ENCODE assay signal across 8 cellular contexts in the genomic region with DNA sequence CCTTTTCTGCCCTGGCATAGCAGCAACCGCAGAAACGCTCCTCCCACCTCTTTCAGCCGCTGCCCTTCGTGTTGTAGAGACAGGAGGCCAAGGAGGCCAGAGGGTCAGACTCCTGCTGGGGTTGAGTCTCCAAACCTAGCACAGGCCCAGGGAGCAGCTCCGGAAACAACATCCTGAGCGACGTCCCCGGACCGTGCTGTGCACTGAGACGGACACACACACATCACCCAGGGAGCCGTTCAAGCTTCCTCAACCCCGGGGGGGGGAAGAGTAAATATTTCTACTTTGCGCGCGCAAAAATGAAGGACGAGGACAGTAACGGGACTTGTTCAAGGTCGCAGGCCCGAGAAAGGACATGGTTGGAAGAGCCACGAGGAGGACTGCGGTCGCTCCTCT. TPM values are rescaled to one million over a fixed set of nuclear protein-coding genes. Genes with fewer than 3 reads are reported as not detected.
DNase-seq lines count a peak whose midpoint lies in the region; ATAC-seq, FAIRE-seq and TF ChIP-seq lines count a peak whose summit lies in the region.

No MANE protein-coding gene starts in this region.

- H2AFZ ChIP-seq in parathyroid adenoma: peak overlapping the region; percentile 99

- no peaks in the 10 kb centered on the region for H3K27me3 Mint-ChIP-seq in activated T-helper 2 cell treated with anti-CD3 and anti-CD28 coated beads, Interferon-gamma antibody, Interleukin-2, Interleukin-4, amounts not matched to agents 10 μg/mL and 5 μg/mL and 100 μg/mL, durations not matched to agents 14 hours and 24 hours and 36 hours (ENCODE audit: low read depth)
- peaks cover 15% of the 10 kb centered on the region for H3K27me3 Mint-ChIP-seq in glutamatergic neuron (ENCODE audit: unreplicated experiment)

- H3K9ac ChIP-seq in HUES6 (ENCODE audit: low read length): peak overlapping the region; percentile 81
- peak overlapping the region; percentile 85 for H3K9ac ChIP-seq in parathyroid adenoma

- no peak for TF ChIP-seq RAD21 in A549 (conservative IDR thresholded peaks at IDR 0.05 in 1 of 2, IDR thresholded peaks at IDR 0.05 in 1 of 2)

- peak overlapping the region; percentile 76 for H3K27ac Mint-ChIP-seq in activated T-helper 2 cell treated with anti-CD3 and anti-CD28 coated beads, Interferon-gamma antibody, Interleukin-2, Interleukin-4, amounts not matched to agents 10 μg/mL and 5 μg/mL and 100 μg/mL, durations not matched to agents 14 hours and 24 hours and 36 hours
- H3K27ac Mint-ChIP-seq in glutamatergic neuron (ENCODE audit: unreplicated experiment): peak overlapping the region; percentile 64

- 20% methylated on average over 22 of the region's 22 CpGs for WGBS in A549 (ENCODE audit: missing lambda C conversion rate)

- peak overlapping the region; percentile 88 for H3K4me3 Mint-ChIP-seq in activated T-helper 2 cell treated with anti-CD3 and anti-CD28 coated beads, Interferon-gamma antibody, Interleukin-2, Interleukin-4, amounts not matched to agents 10 μg/mL and 5 μg/mL and 100 μg/mL, durations not matched to agents 14 hours and 24 hours and 36 hours (ENCODE audit: low read depth)
- peak overlapping the region; percentile 99 for H3K4me3 Mint-ChIP-seq in glutamatergic neuron (ENCODE audit: unreplicated experiment)

- peaks cover 22% of the 10 kb centered on the region for H3K79me2 ChIP-seq in parathyroid adenoma

- H3K4me3 ChIP-seq in A549 (peak overlapping the region; percentile 86), GM12864 (ENCODE audit: low read depth, low read length) (peak overlapping the region; percentile 91), HUES6 (ENCODE audit: low read depth, low read length) (peak overlapping the region; percentile 95), parathyroid adenoma (ENCODE audit: low read depth, low read length) (peak overlapping the region; percentile 74)

- TF ChIP-seq CTCF in A549 (IDR thresholded peaks at IDR 0.05) (no peak), GM12864 (IDR thresholded peaks at IDR 0.05; ENCODE audit: low read depth, low read length, missing control alignments) (no peak), glutamatergic neuron (IDR thresholded peaks at IDR 0.05; ENCODE audit: partially characterized antibody, unreplicated experiment) (no peak), parathyroid adenoma (IDR thresholded peaks at IDR 0.05) (no peak)

- no peak for TF ChIP-seq EP300 in A549 (IDR thresholded peaks at IDR 0.05)

- TF ChIP-seq POLR2A in A549 (IDR thresholded peaks at IDR 0.05; ENCODE audit: low read length): no peak

- peaks cover 63% of the 10 kb centered on the region for H3K9me3 Mint-ChIP-seq in activated T-helper 2 cell treated with anti-CD3 and anti-CD28 coated beads, Interferon-gamma antibody, Interleukin-2, Interleukin-4, amounts not matched to agents 10 μg/mL and 5 μg/mL and 100 μg/mL, durations not matched to agents 14 hours and 24 hours and 36 hours
- peaks cover 25% of the 10 kb centered on the region for H3K9me3 Mint-ChIP-seq in glutamatergic neuron (ENCODE audit: unreplicated experiment)

- CTCF ChIA-PET in A549 (lab: Yijun Ruan, JAX): no interaction called here

- H3K4me1 ChIP-seq in A549 (no peaks in the 10 kb centered on the region), HUES6 (ENCODE audit: control insufficient read depth, insufficient read depth, low read length) (0 out of 2 replicates have a peak, but pooled peaks cover 5% of the 10 kb centered on the region), parathyroid adenoma (peaks cover 16% of the 10 kb centered on the region)

- H3K4me1 Mint-ChIP-seq in activated T-helper 2 cell treated with anti-CD3 and anti-CD28 coated beads, Interferon-gamma antibody, Interleukin-2, Interleukin-4, amounts not matched to agents 10 μg/mL and 5 μg/mL and 100 μg/mL, durations not matched to agents 14 hours and 24 hours and 36 hours (ENCODE audit: low read depth): peaks cover 18% of the 10 kb centered on the region
- H3K4me1 Mint-ChIP-seq in glutamatergic neuron (ENCODE audit: low read depth, unreplicated experiment): peaks cover 9% of the 10 kb centered on the region

- POLR2A ChIA-PET in A549 (lab: Yijun Ruan, JAX): no interaction called here

- H3K36me3 ChIP-seq in HUES6 (ENCODE audit: control insufficient read depth, insufficient read depth, low read length): peaks cover 24% of the 10 kb centered on the region
- H3K36me3 ChIP-seq in parathyroid adenoma (ENCODE audit: control insufficient read depth, insufficient read depth, low read length): no peaks in the 10 kb centered on the region

- H3K27ac ChIP-seq in A549: peak overlapping the region; percentile 67 to 85; a peak in 5 of 6 replicates
- no peak overlapping the region for H3K27ac ChIP-seq in HUES6 (ENCODE audit: low read depth, low read length)
- peak overlapping the region; percentile 75 for H3K27ac ChIP-seq in parathyroid adenoma

- H3K9me3 ChIP-seq in A549: peaks cover 91% of the 10 kb centered on the region
- peaks cover 38% of the 10 kb centered on the region for H3K9me3 ChIP-seq in HUES6 (ENCODE audit: control insufficient read depth, insufficient read depth, low read depth, low read length)
- no peaks in the 10 kb centered on the region for H3K9me3 ChIP-seq in parathyroid adenoma (ENCODE audit: control insufficient read depth, low read length)

- no peak for FAIRE-seq in A549 (lab: Jason Lieb, UNC)

- peak overlapping the region; percentile 80 for H3K4me2 ChIP-seq in A549
- peak overlapping the region; percentile 88 for H3K4me2 ChIP-seq in parathyroid adenoma (ENCODE audit: low read length)

- intact Hi-C loops in activated T-helper 2 cell treated with anti-CD3 and anti-CD28 coated beads, Interferon-gamma antibody, Interleukin-2, Interleukin-4, amounts not matched to agents 10 μg/mL and 5 μg/mL and 100 μg/mL, durations not matched to agents 14 hours and 24 hours and 36 hours (cut with micrococcal nuclease): loop anchor here (1.0 kb wide), 3 partner anchors 19 to 40 kb away; partner anchors contain the start of genes ZNF416, ZNF530 and ZNF549

- DNase-seq in A549 (ENCODE audit: low read depth in 1 of 2, low spot score in 1 of 2) (peak; percentile 36 to 38), GM12864 (ENCODE audit: low read depth) (no peak), glutamatergic neuron (peak; percentile 25), CD1c-positive myeloid dendritic cell (ENCODE audit: extremely low spot score) (no peak)
- DNase-seq in activated T-helper 2 cell treated with anti-CD3 and anti-CD28 coated beads, Interferon-gamma antibody, Interleukin-2, Interleukin-4, amounts not matched to agents 10 μg/mL and 5 μg/mL and 100 μg/mL, durations not matched to agents 14 hours and 24 hours and 36 hours (ENCODE audit: low spot score): no peak

- H3K36me3 Mint-ChIP-seq in activated T-helper 2 cell treated with anti-CD3 and anti-CD28 coated beads, Interferon-gamma antibody, Interleukin-2, Interleukin-4, amounts not matched to agents 10 μg/mL and 5 μg/mL and 100 μg/mL, durations not matched to agents 14 hours and 24 hours and 36 hours (ENCODE audit: low read depth): peaks cover 43% of the 10 kb centered on the region
- H3K36me3 Mint-ChIP-seq in glutamatergic neuron (ENCODE audit: unreplicated experiment): peaks cover 42% of the 10 kb centered on the region

- H3K27me3 ChIP-seq in HUES6 (ENCODE audit: control insufficient read depth, insufficient read depth, low read length) (no peaks in the 10 kb centered on the region), parathyroid adenoma (ENCODE audit: control insufficient read depth, insufficient read depth, low read length) (no peaks in the 10 kb centered on the region)

- peak; percentile 27 to 57; a peak in 3 of 6 replicates for ATAC-seq in A549
- ATAC-seq in HG02571 (IDR thresholded peaks at IDR 0.05; ENCODE audit: unreplicated experiment): no peak

RNA-seq across cellular contexts. Expression of gene ZNF550, which starts 0.7 kb away (rescaled TPM):
- polyA plus RNA-seq in A549 (2011; rRNA removed) (8.7 and 9.2 TPM in 2 replicates), A549 (2017; fragmentation: RNase III; extraction: RNeasy Plus Mini Kit Qiagen cat#74134 plus additional on column Dnase treatment) (4.7 to 5.3 TPM (median 5.2 TPM) in 3 replicates)
- 3.1 and 3.7 TPM in 2 replicates for polyA plus RNA-seq in A549 (2012; cell fraction: cytosol; rRNA removed)
- polyA plus RNA-seq in A549 (2012; cell fraction: nucleus; rRNA removed): 3.7 and 5.6 TPM in 2 replicates
- polyA minus RNA-seq in A549 (2011; rRNA and poly(A)+ RNA removed): 12.3 and 14.8 TPM in 2 replicates
- 6.9 and 7.7 TPM in 2 replicates for total RNA-seq in activated T-helper 2 cell treated with anti-CD3 and anti-CD28 coated beads, Interferon-gamma antibody, Interleukin-2, Interleukin-4, amounts not matched to agents 10 μg/mL and 5 μg/mL and 100 μg/mL, durations not matched to agents 14 hours and 24 hours and 36 hours
- 12.9 TPM for total RNA-seq in glutamatergic neuron (ENCODE audit: unreplicated experiment)

RNA-seq across cellular contexts. Expression of gene ZNF416, which starts 19.7 kb away (rescaled TPM):
- polyA plus RNA-seq in A549 (2011; rRNA removed): 4.7 and 4.8 TPM in 2 replicates
- 1.1 and 1.6 TPM in 2 replicates for polyA plus RNA-seq in A549 (2012; cell fraction: cytosol; rRNA removed)
- polyA plus RNA-seq in A549 (2012; cell fraction: nucleus; rRNA removed): 0.88 and 1.1 TPM in 2 replicates
- polyA plus RNA-seq in A549 (2017; fragmentation: RNase III; extraction: RNeasy Plus Mini Kit Qiagen cat#74134 plus additional on column Dnase treatment): 2.8 to 3.5 TPM (median 2.9 TPM) in 3 replicates
- 8.9 TPM in 2 replicates for polyA minus RNA-seq in A549 (2011; rRNA and poly(A)+ RNA removed)
- total RNA-seq in activated T-helper 2 cell treated with anti-CD3 and anti-CD28 coated beads, Interferon-gamma antibody, Interleukin-2, Interleukin-4, amounts not matched to agents 10 μg/mL and 5 μg/mL and 100 μg/mL, durations not matched to agents 14 hours and 24 hours and 36 hours: 2.9 and 3.5 TPM in 2 replicates
- 11.2 TPM for total RNA-seq in glutamatergic neuron (ENCODE audit: unreplicated experiment)

RNA-seq across cellular contexts. Expression of gene ZIK1, which starts 24.9 kb away (rescaled TPM):
- not detected in 2 replicates for polyA plus RNA-seq in A549 (2011; rRNA removed)
- not detected in 2 replicates for polyA plus RNA-seq in A549 (2012; cell fraction: cytosol; rRNA removed)
- polyA plus RNA-seq in A549 (2012; cell fraction: nucleus; rRNA removed): not detected in 2 replicates
- 0.03 TPM in 1 of 3 replicates, not detected in the others for polyA plus RNA-seq in A549 (2017; fragmentation: RNase III; extraction: RNeasy Plus Mini Kit Qiagen cat#74134 plus additional on column Dnase treatment)
- not detected in 2 replicates for polyA minus RNA-seq in A549 (2011; rRNA and poly(A)+ RNA removed)
- 2.4 and 2.8 TPM in 2 replicates for total RNA-seq in activated T-helper 2 cell treated with anti-CD3 and anti-CD28 coated beads, Interferon-gamma antibody, Interleukin-2, Interleukin-4, amounts not matched to agents 10 μg/mL and 5 μg/mL and 100 μg/mL, durations not matched to agents 14 hours and 24 hours and 36 hours
- total RNA-seq in glutamatergic neuron (ENCODE audit: unreplicated experiment): 21.5 TPM

RNA-seq across cellular contexts. Expression of gene ZNF549, which starts 31.9 kb away (rescaled TPM):
- polyA plus RNA-seq in A549 (2011; rRNA removed): 3.7 and 3.9 TPM in 2 replicates
- polyA plus RNA-seq in A549 (2012; cell fraction: cytosol; rRNA removed): 0.75 and 0.88 TPM in 2 replicates
- polyA plus RNA-seq in A549 (2012; cell fraction: nucleus; rRNA removed): 0.86 TPM in 2 replicates
- polyA plus RNA-seq in A549 (2017; fragmentation: RNase III; extraction: RNeasy Plus Mini Kit Qiagen cat#74134 plus additional on column Dnase treatment): 1.7 to 1.8 TPM (median 1.8 TPM) in 3 replicates
- polyA minus RNA-seq in A549 (2011; rRNA and poly(A)+ RNA removed): 3.6 and 4.3 TPM in 2 replicates
- 3.5 and 4.1 TPM in 2 replicates for total RNA-seq in activated T-helper 2 cell treated with anti-CD3 and anti-CD28 coated beads, Interferon-gamma antibody, Interleukin-2, Interleukin-4, amounts not matched to agents 10 μg/mL and 5 μg/mL and 100 μg/mL, durations not matched to agents 14 hours and 24 hours and 36 hours
- 10.8 TPM for total RNA-seq in glutamatergic neuron (ENCODE audit: unreplicated experiment)

RNA-seq across cellular contexts. Expression of gene ZNF530, which starts 40.7 kb away (rescaled TPM):
- polyA plus RNA-seq in A549 (2011; rRNA removed) (4.9 and 5.9 TPM in 2 replicates), A549 (2017; fragmentation: RNase III; extraction: RNeasy Plus Mini Kit Qiagen cat#74134 plus additional on column Dnase treatment) (4.9 to 6.3 TPM (median 6.3 TPM) in 3 replicates)
- polyA plus RNA-seq in A549 (2012; cell fraction: cytosol; rRNA removed): 5.6 and 6.6 TPM in 2 replicates
- polyA plus RNA-seq in A549 (2012; cell fraction: nucleus; rRNA removed): 2.9 and 3.3 TPM in 2 replicates
- polyA minus RNA-seq in A549 (2011; rRNA and poly(A)+ RNA removed): 3.9 and 7.1 TPM in 2 replicates
- 4.1 and 5.2 TPM in 2 replicates for total RNA-seq in activated T-helper 2 cell treated with anti-CD3 and anti-CD28 coated beads, Interferon-gamma antibody, Interleukin-2, Interleukin-4, amounts not matched to agents 10 μg/mL and 5 μg/mL and 100 μg/mL, durations not matched to agents 14 hours and 24 hours and 36 hours
- total RNA-seq in glutamatergic neuron (ENCODE audit: unreplicated experiment): 4.6 TPM

Comparison
In these comparisons a context has a peak if more than half of its experiments do, and no peak if none do; other contexts are left out.
1. DNase-seq: peak in A549 (2 of 2) and glutamatergic neuron (single experiment); none in GM12864 (single experiment), activated T-helper 2 cell treated with anti-CD3 and anti-CD28 coated beads, Interferon-gamma antibody, Interleukin-2, Interleukin-4, amounts not matched to agents 10 μg/mL and 5 μg/mL and 100 μg/mL, durations not matched to agents 14 hours and 24 hours and 36 hours (single experiment) and CD1c-positive myeloid dendritic cell (single experiment).
2. Peak in every context shown above with its lines, with median percentiles within 50 percentile points of each other: H3K4me3 ChIP-seq.